19 cellular contexts compared by ENCODE assay signal in genomic region chr3:100877286-100877685, GRCh38.
DNase-seq lines count a peak whose midpoint lies in the region; ATAC-seq and TF ChIP-seq lines count a peak whose summit lies in the region.
"Had no signal": no experiment of that assay in that cellular context is flagged by ENCODE, and none has a peak within 500 bp of the region (broad histone marks: within the 10 kb centered on the region; RNA-seq: fewer than 3 reads in every experiment).

No MANE protein-coding gene starts in this region.

- H3K27ac ChIP-seq in PC-9 (no peak overlapping the region), neuronal stem cell (replicated peaks; ENCODE audit: low read length) (no peak overlapping the region)
- H3K27ac ChIP-seq: 22Rv1, A549 had no signal

- ATAC-seq in Right ventricle myocardium inferior (peak; percentile 63), left ventricle myocardium superior (peak; percentile 64)
- peak; percentile 26 for ATAC-seq in stimulated activated effector memory CD8-positive, alpha-beta T cell treated with anti-CD3 and anti-CD28 coated beads, Interleukin-12 subunit alpha, Interleukin-12 subunit beta, amount 100 ng/mL, for 72 hours
- no peak for ATAC-seq in activated naive CD4-positive, alpha-beta T cell treated with anti-CD3 and anti-CD28 coated beads, Interleukin-2, amount 50 U/mL, for 72 hours
- ATAC-seq: A549 had no signal

- intact Hi-C loops in Right ventricle myocardium inferior (cut with DNase I) (no loop called here), cardiac septum (cut with DNase I) (no loop called here), PC-9 (cut with micrococcal nuclease; ENCODE audit: unreplicated experiment) (no loop called here), left ventricle myocardium superior (cut with micrococcal nuclease) (no loop called here)

- no peaks in the 10 kb centered on the region for H3K9me3 Mint-ChIP-seq in stimulated activated effector memory CD8-positive, alpha-beta T cell treated with anti-CD3 and anti-CD28 coated beads, Interleukin-12 subunit alpha, Interleukin-12 subunit beta, amount 100 ng/mL, for 72 hours
- H3K9me3 Mint-ChIP-seq in activated naive CD4-positive, alpha-beta T cell treated with anti-CD3 and anti-CD28 coated beads, Interleukin-2, amount 50 U/mL, for 72 hours = no peaks in the 10 kb centered on the region
- H3K9me3 Mint-ChIP-seq: CD4-positive, alpha-beta memory T cell; HFFc6 had no signal

- no peak overlapping the region for H3K9ac ChIP-seq in neuronal stem cell (ENCODE audit: low read depth, low read length, poor library complexity)

- H3K4me2 ChIP-seq in PC-9 = no peak overlapping the region
- H3K4me2 ChIP-seq in neuronal stem cell (ENCODE audit: insufficient read depth, low read length, poor library complexity, severe bottlenecking) = no peak overlapping the region
- H3K4me2 ChIP-seq: A549 had no signal

- H4K20me1 ChIP-seq in PC-9 (ENCODE audit: insufficient read depth) = no peaks in the 10 kb centered on the region

- no peaks in the 10 kb centered on the region for H3K79me2 ChIP-seq in PC-9 (ENCODE audit: low read depth)

- no peaks in the 10 kb centered on the region for H3K79me1 ChIP-seq in neuronal stem cell (ENCODE audit: low read depth, low read length)

- H2BK12ac ChIP-seq in neuronal stem cell (ENCODE audit: low read length) = no peak overlapping the region

- no peak overlapping the region for H2BK120ac ChIP-seq in neuronal stem cell (ENCODE audit: low read depth, low read length)

- no peak overlapping the region for H3K4ac ChIP-seq in neuronal stem cell (ENCODE audit: low read length)

- no peaks in the 10 kb centered on the region for H3K36me3 Mint-ChIP-seq in stimulated activated effector memory CD8-positive, alpha-beta T cell treated with anti-CD3 and anti-CD28 coated beads, Interleukin-12 subunit alpha, Interleukin-12 subunit beta, amount 100 ng/mL, for 72 hours
- no peaks in the 10 kb centered on the region for H3K36me3 Mint-ChIP-seq in activated naive CD4-positive, alpha-beta T cell treated with anti-CD3 and anti-CD28 coated beads, Interleukin-2, amount 50 U/mL, for 72 hours
- H3K36me3 Mint-ChIP-seq: CD4-positive, alpha-beta memory T cell had no signal

- H3K4me1 ChIP-seq in PC-9 (replicated peaks; ENCODE audit: insufficient read depth) = no peaks in the 10 kb centered on the region
- H3K4me1 ChIP-seq in neuronal stem cell (ENCODE audit: control insufficient read depth in 2 of 2, insufficient read depth in 1 of 2, low read depth in 1 of 2, low read length in 2 of 2) = no peaks in the 10 kb centered on the region
- H3K4me1 ChIP-seq: Caco-2, HAP-1 had no signal

- H3K36me3 ChIP-seq in PC-9 (ENCODE audit: low read depth) (no peaks in the 10 kb centered on the region), neuronal stem cell (replicated peaks in 1 of 2; ENCODE audit: control insufficient read depth in 2 of 2, insufficient read depth in 2 of 2, low read length in 2 of 2) (no peaks in the 10 kb centered on the region)
- H3K36me3 ChIP-seq: HAP-1 had no signal

- H3K4me1 Mint-ChIP-seq in stimulated activated effector memory CD8-positive, alpha-beta T cell treated with anti-CD3 and anti-CD28 coated beads, Interleukin-12 subunit alpha, Interleukin-12 subunit beta, amount 100 ng/mL, for 72 hours = no peaks in the 10 kb centered on the region
- H3K4me1 Mint-ChIP-seq: CD4-positive, alpha-beta memory T cell had no signal

- POLR2A ChIA-PET in PC-9 (lab: Charles Lee; ENCODE audit: unreplicated experiment) = no interaction called here

- H3K4me3 ChIP-seq in PC-9 = no peak overlapping the region
- H3K4me3 ChIP-seq in neuronal stem cell (ENCODE audit: low read length in 2 of 2) = no peak overlapping the region
- H3K4me3 ChIP-seq: A549, HAP-1 had no signal

- H2BK5ac ChIP-seq in neuronal stem cell (ENCODE audit: low read length) = no peak overlapping the region

- no peaks in the 10 kb centered on the region for H3K9me2 ChIP-seq in PC-9 (ENCODE audit: insufficient read depth)

- no peak overlapping the region for H3K27ac Mint-ChIP-seq in stimulated activated effector memory CD8-positive, alpha-beta T cell treated with anti-CD3 and anti-CD28 coated beads, Interleukin-12 subunit alpha, Interleukin-12 subunit beta, amount 100 ng/mL, for 72 hours
- H3K27ac Mint-ChIP-seq in activated naive CD4-positive, alpha-beta T cell treated with anti-CD3 and anti-CD28 coated beads, Interleukin-2, amount 50 U/mL, for 72 hours = no peak overlapping the region
- H3K27ac Mint-ChIP-seq: CD4-positive, alpha-beta memory T cell; HFFc6 had no signal

- TF ChIP-seq CTCF in PC-9 (conservative IDR thresholded peaks at IDR 0.05) = no peak

- no peak overlapping the region for H3K23ac ChIP-seq in neuronal stem cell (ENCODE audit: low read depth, low read length, poor library complexity)

- H4K91ac ChIP-seq in neuronal stem cell (ENCODE audit: low read depth, low read length, poor library complexity) = no peak overlapping the region

- CTCF ChIA-PET in PC-9 (lab: Charles Lee) = no interaction called here

- no TSS peak for BruUV-seq in PC-9 (replicated peaks; lab: Mats Ljungman, UMichigan)

- no CpG with 5 or more reads among the region's 2 CpGs for WGBS in neuronal stem cell (ENCODE audit: extremely low coverage in 2 of 2, insufficient read length in 2 of 2, insufficient replicate concordance in 1 of 2), 2 donors

- no peak overlapping the region for H3K4me3 Mint-ChIP-seq in stimulated activated effector memory CD8-positive, alpha-beta T cell treated with anti-CD3 and anti-CD28 coated beads, Interleukin-12 subunit alpha, Interleukin-12 subunit beta, amount 100 ng/mL, for 72 hours
- H3K4me3 Mint-ChIP-seq: CD4-positive, alpha-beta memory T cell; HFFc6 had no signal

- no peaks in the 10 kb centered on the region for H3F3A ChIP-seq in PC-9 (ENCODE audit: insufficient read depth, low read depth)

- H4K8ac ChIP-seq in neuronal stem cell (ENCODE audit: low read depth, low read length) = no peak overlapping the region

- no peak overlapping the region for H3K18ac ChIP-seq in neuronal stem cell (ENCODE audit: low read length)

- H2AK5ac ChIP-seq in neuronal stem cell (ENCODE audit: low read depth, low read length) = no peak overlapping the region

- H2AFZ ChIP-seq in PC-9 (peak overlapping the region; percentile 29; the same call in 1 of the 2 replicates), neuronal stem cell (ENCODE audit: low read length) (no peak overlapping the region)

- no peak overlapping the region for H3K14ac ChIP-seq in neuronal stem cell (ENCODE audit: low read length)

- no peaks in the 10 kb centered on the region for H3K27me3 ChIP-seq in PC-9 (ENCODE audit: insufficient read depth, low read depth)
- H3K27me3 ChIP-seq in neuronal stem cell (ENCODE audit: control insufficient read depth in 3 of 3, insufficient read depth in 3 of 3, low read depth in 1 of 3, low read length in 3 of 3) = no peaks in the 10 kb centered on the region

- no peak overlapping the region for H2BK15ac ChIP-seq in neuronal stem cell (ENCODE audit: low read length)

- no peaks in the 10 kb centered on the region for H3K9me3 ChIP-seq in PC-9 (ENCODE audit: insufficient read depth, low read depth)
- H3K9me3 ChIP-seq in neuronal stem cell (replicated peaks in 1 of 2; ENCODE audit: control insufficient read depth in 2 of 2, insufficient read depth in 1 of 2, low read depth in 1 of 2, low read length in 2 of 2) = no peaks in the 10 kb centered on the region
- H3K9me3 ChIP-seq: A549, Caco-2, HAP-1 had no signal

- DNase-seq in Right ventricle myocardium inferior (ENCODE audit: missing footprints) (no peak), cardiac septum (ENCODE audit: low spot score) (no peak), PC-9 (no peak), left ventricle myocardium superior (no peak), kidney glomerular epithelial cell (lab: John Stamatoyannopoulos, UW) (no peak), neuronal stem cell (ENCODE audit: low spot score) (no peak)
- DNase-seq in stimulated activated effector memory CD8-positive, alpha-beta T cell treated with anti-CD3 and anti-CD28 coated beads, Interleukin-12 subunit alpha, Interleukin-12 subunit beta, amount 100 ng/mL, for 72 hours (ENCODE audit: low spot score in 2 of 2) = no peak
- no peak for DNase-seq in activated naive CD4-positive, alpha-beta T cell treated with anti-CD3 and anti-CD28 coated beads, Interleukin-2, amount 50 U/mL, for 72 hours (ENCODE audit: low spot score in 2 of 2)
- DNase-seq: ACHN; C1 segment of cervical spinal cord; Caco-2; CD4-positive, alpha-beta memory T cell; DMS153; DND-41; GOT3; HFFc6 had no signal

Comparison
In these comparisons a context has a peak if more than half of its experiments do, and no peak if none do; other contexts are left out.
1. ATAC-seq: peak in Right ventricle myocardium inferior (single experiment), left ventricle myocardium superior (single experiment) and stimulated activated effector memory CD8-positive, alpha-beta T cell treated with anti-CD3 and anti-CD28 coated beads, Interleukin-12 subunit alpha, Interleukin-12 subunit beta, amount 100 ng/mL, for 72 hours (single experiment); none in activated naive CD4-positive, alpha-beta T cell treated with anti-CD3 and anti-CD28 coated beads, Interleukin-2, amount 50 U/mL, for 72 hours (0 of 2).